23 cellular contexts compared by ENCODE assay signal in the genomic region with DNA sequence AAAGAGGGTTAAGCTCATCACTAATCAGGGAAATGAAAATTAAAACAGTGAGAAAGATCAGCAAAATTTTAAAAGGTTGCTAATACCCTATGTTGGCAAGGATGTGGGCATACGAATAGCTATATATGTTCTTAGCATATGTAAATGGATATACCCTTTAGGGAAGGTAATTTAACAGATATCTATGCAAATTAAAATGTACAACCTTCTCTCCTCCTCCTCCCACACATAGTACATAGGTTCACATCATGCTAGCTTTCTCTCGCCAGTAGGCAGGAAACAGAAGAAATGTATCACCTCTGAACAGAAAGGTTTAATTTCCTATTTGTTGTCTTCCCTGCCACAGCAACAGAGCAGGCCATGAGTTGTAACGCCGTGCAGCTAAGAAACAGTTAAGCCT.
"Had no signal": no experiment of that assay in that cellular context is flagged by ENCODE, and none has a peak within 500 bp of the region (broad histone marks: within the 10 kb centered on the region; RNA-seq: fewer than 3 reads in every experiment).

No MANE protein-coding gene starts in this region.

- ATAC-seq: foreskin keratinocyte; heart right ventricle; left lobe of liver; mucosa of descending colon; naive thymus-derived CD8-positive, alpha-beta T cell had no signal

- H3K4me3 ChIP-seq: heart right ventricle, mucosa of descending colon, right atrium auricular region, sigmoid colon, skin epidermis, suprapubic skin, thyroid gland had no signal

- H3K27me3 ChIP-seq: foreskin keratinocyte, heart right ventricle, neutrophil, right atrium auricular region, sigmoid colon, suprapubic skin, thyroid gland had no signal

- H3K36me3 Mint-ChIP-seq: type B pancreatic cell had no signal

- H3K27me3 Mint-ChIP-seq: dendritic cell treated with granulocyte-macrophage colony-stimulating factor and Interleukin-4, amounts not matched to agents 40 ng/mL and 50 ng/mL, for 4 days; naive thymus-derived CD8-positive, alpha-beta T cell; type B pancreatic cell had no signal

- FAIRE-seq: colon, endothelial cell of umbilical vein, urothelium cell line had no signal

- H3K9me3 ChIP-seq: mucosa of descending colon, neutrophil, suprapubic skin, thyroid gland had no signal

- H3K27ac Mint-ChIP-seq: dendritic cell treated with granulocyte-macrophage colony-stimulating factor and Interleukin-4, amounts not matched to agents 40 ng/mL and 50 ng/mL, for 4 days; endodermal cell; naive thymus-derived CD8-positive, alpha-beta T cell; type B pancreatic cell had no signal

- H3K4me1 ChIP-seq: foreskin keratinocyte, heart right ventricle, right atrium auricular region, sigmoid colon, suprapubic skin, thyroid gland had no signal

- H3K36me3 ChIP-seq: heart right ventricle, neutrophil, right atrium auricular region, sigmoid colon, suprapubic skin, thyroid gland had no signal

- H3K4me3 Mint-ChIP-seq: dendritic cell treated with granulocyte-macrophage colony-stimulating factor and Interleukin-4, amounts not matched to agents 40 ng/mL and 50 ng/mL, for 4 days; endodermal cell; naive thymus-derived CD8-positive, alpha-beta T cell; type B pancreatic cell had no signal

- H3K9me3 Mint-ChIP-seq: dendritic cell treated with granulocyte-macrophage colony-stimulating factor and Interleukin-4, amounts not matched to agents 40 ng/mL and 50 ng/mL, for 4 days; type B pancreatic cell had no signal

- DNase-seq: endodermal cell; erythroblast; foreskin keratinocyte; heart right ventricle; hypothalamus; islet precursor cell; mammary epithelial cell; mucosa of descending colon; naive thymus-derived CD8-positive, alpha-beta T cell; posterior cingulate gyrus; sigmoid colon; stimulated activated naive CD4-positive, alpha-beta T cell; thyroid gland had no signal
